8 cellular contexts compared by ENCODE assay signal in the genomic region with DNA sequence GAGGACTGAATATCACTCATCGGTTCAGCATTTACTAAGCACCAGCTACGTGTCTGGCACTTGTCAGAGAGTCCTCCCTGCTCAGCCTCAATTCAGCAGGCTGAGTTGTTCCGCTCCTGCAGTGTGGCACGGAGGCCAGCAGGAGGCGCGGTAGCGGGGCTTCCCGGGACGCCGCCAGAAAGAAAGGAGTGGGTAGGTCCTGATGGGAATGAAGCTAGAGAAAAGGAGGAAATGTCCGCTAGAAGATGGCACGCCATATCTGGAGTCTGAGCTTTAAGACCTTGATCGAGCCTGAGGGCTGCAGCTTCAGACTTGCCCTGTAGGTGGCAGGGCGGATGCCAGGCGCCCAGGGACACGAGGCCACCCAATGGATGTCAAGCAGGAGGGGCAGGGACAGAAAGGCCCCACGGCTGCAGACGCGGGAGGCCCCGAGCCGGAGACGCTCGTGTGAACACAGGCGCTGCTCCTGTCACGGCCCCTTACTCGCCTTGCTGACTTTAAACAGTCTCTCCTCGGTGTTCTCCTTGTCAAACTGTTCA. TPM values are rescaled to one million over a fixed set of nuclear protein-coding genes. Genes with fewer than 3 reads are reported as not detected.
DNase-seq lines count a peak whose midpoint lies in the region; ATAC-seq and TF ChIP-seq lines count a peak whose summit lies in the region.

No MANE protein-coding gene starts in this region.

- no peaks in the 10 kb centered on the region for H3K27me3 ChIP-seq in hepatocyte

- H3K27ac ChIP-seq in hepatocyte: peak overlapping the region; percentile 68

- H3K36me3 ChIP-seq in hepatocyte (replicated peaks; ENCODE audit: insufficient read depth, low read depth): no peaks in the 10 kb centered on the region

- 21% methylated on average over 27 of the region's 27 CpGs for WGBS in hepatocyte (ENCODE audit: low lambda C conversion rate, missing lambda C conversion rate)

- no peaks in the 10 kb centered on the region for H3K4me1 ChIP-seq in hepatocyte (ENCODE audit: insufficient read depth)

- H3K9me3 ChIP-seq in hepatocyte (ENCODE audit: low read depth): no peaks in the 10 kb centered on the region

- H4K20me1 ChIP-seq in hepatocyte (ENCODE audit: insufficient read depth, poor library complexity, severe bottlenecking): no peaks in the 10 kb centered on the region

- TF ChIP-seq CTCF in hepatocyte (IDR thresholded peaks at IDR 0.05; ENCODE audit: poor library complexity): peak; percentile 99

- ATAC-seq in SK-N-SH treated with all-trans-retinoic acid at 6 μM for 48 hours: peak; percentile 95
- no peak for ATAC-seq in GM21423 (IDR thresholded peaks at IDR 0.05; ENCODE audit: unreplicated experiment)

- H3K79me2 ChIP-seq in hepatocyte: peaks cover 4% of the 10 kb centered on the region

- H3K4me3 ChIP-seq in hepatocyte: no peak overlapping the region

- peak; percentile 35 for DNase-seq in activated gamma-delta T cell treated with Interleukin-2 at 50 U/mL for 16 hours
- DNase-seq in activated gamma-delta T cell (lab: John Stamatoyannopoulos, UW): no peak
- DNase-seq in HT1080 (ENCODE audit: low read depth): peak; percentile 76
- DNase-seq in anterior cingulate cortex (lab: John Stamatoyannopoulos, UW): peak in 52 of 58 donors; percentile 11 to 84 (median 57)
- DNase-seq in hepatocyte (ENCODE audit: low spot score): peak; percentile 85
- DNase-seq in retina: peak; percentile 93

- peak overlapping the region; percentile 42 for H2AFZ ChIP-seq in hepatocyte

- H3K9me2 ChIP-seq in hepatocyte (replicated peaks; ENCODE audit: insufficient read depth): no peaks in the 10 kb centered on the region

- H3K4me2 ChIP-seq in hepatocyte: peak overlapping the region; percentile 43

TF ChIP-seq in SK-N-SH treated with all-trans-retinoic acid at 6 μM for 48 hours, 23 proteins besides CTCF, POLR2A, EP300 and RAD21:
- TF ChIP-seq ZC3H10 (CRISPR knock-in tag; IDR thresholded peaks at IDR 0.05) (no peak), ZNF70 (CRISPR knock-in tag; IDR thresholded peaks at IDR 0.05) (no peak), TCF4 (CRISPR knock-in tag; IDR thresholded peaks at IDR 0.05; ENCODE audit: borderline replicate concordance) (peak; percentile 35; the same call in 1 of the 2 replicates), ISL1 (CRISPR knock-in tag; IDR thresholded peaks at IDR 0.05) (no peak), SNAI2 (CRISPR knock-in tag; IDR thresholded peaks at IDR 0.05) (no peak), ZFP30 (CRISPR knock-in tag; IDR thresholded peaks at IDR 0.05) (no peak)
- TF ChIP-seq, protein P1, sequence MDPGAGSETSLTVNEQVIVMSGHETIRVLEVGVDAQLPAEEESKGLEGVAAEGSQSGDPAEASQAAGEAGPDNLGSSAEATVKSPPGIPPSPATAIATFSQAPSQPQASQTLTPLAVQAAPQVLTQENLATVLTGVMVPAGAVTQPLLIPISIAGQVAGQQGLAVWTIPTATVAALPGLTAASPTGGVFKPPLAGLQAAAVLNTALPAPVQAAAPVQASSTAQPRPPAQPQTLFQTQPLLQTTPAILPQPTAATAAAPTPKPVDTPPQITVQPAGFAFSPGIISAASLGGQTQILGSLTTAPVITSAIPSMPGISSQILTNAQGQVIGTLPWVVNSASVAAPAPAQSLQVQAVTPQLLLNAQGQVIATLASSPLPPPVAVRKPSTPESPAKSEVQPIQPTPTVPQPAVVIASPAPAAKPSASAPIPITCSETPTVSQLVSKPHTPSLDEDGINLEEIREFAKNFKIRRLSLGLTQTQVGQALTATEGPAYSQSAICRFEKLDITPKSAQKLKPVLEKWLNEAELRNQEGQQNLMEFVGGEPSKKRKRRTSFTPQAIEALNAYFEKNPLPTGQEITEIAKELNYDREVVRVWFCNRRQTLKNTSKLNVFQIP (CRISPR knock-in tag; IDR thresholded peaks at IDR 0.05; ENCODE audit: borderline replicate concordance, low read depth): no peak
- TF ChIP-seq, protein P2, sequence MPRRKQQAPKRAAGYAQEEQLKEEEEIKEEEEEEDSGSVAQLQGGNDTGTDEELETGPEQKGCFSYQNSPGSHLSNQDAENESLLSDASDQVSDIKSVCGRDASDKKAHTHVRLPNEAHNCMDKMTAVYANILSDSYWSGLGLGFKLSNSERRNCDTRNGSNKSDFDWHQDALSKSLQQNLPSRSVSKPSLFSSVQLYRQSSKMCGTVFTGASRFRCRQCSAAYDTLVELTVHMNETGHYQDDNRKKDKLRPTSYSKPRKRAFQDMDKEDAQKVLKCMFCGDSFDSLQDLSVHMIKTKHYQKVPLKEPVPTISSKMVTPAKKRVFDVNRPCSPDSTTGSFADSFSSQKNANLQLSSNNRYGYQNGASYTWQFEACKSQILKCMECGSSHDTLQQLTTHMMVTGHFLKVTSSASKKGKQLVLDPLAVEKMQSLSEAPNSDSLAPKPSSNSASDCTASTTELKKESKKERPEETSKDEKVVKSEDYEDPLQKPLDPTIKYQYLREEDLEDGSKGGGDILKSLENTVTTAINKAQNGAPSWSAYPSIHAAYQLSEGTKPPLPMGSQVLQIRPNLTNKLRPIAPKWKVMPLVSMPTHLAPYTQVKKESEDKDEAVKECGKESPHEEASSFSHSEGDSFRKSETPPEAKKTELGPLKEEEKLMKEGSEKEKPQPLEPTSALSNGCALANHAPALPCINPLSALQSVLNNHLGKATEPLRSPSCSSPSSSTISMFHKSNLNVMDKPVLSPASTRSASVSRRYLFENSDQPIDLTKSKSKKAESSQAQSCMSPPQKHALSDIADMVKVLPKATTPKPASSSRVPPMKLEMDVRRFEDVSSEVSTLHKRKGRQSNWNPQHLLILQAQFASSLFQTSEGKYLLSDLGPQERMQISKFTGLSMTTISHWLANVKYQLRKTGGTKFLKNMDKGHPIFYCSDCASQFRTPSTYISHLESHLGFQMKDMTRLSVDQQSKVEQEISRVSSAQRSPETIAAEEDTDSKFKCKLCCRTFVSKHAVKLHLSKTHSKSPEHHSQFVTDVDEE (CRISPR knock-in tag; IDR thresholded peaks at IDR 0.05): 0 out of 2 replicates have a peak, but pooled peaks have one; percentile 31
- TF ChIP-seq, protein P3, sequence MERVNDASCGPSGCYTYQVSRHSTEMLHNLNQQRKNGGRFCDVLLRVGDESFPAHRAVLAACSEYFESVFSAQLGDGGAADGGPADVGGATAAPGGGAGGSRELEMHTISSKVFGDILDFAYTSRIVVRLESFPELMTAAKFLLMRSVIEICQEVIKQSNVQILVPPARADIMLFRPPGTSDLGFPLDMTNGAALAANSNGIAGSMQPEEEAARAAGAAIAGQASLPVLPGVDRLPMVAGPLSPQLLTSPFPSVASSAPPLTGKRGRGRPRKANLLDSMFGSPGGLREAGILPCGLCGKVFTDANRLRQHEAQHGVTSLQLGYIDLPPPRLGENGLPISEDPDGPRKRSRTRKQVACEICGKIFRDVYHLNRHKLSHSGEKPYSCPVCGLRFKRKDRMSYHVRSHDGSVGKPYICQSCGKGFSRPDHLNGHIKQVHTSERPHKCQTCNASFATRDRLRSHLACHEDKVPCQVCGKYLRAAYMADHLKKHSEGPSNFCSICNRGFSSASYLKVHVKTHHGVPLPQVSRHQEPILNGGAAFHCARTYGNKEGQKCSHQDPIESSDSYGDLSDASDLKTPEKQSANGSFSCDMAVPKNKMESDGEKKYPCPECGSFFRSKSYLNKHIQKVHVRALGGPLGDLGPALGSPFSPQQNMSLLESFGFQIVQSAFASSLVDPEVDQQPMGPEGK (CRISPR knock-in tag; IDR thresholded peaks at IDR 0.05; ENCODE audit: borderline replicate concordance): no peak

RNA-seq across cellular contexts. Expression of a gene that starts 18.7 kb away (rescaled TPM):
- total RNA-seq in HT1080 (2014; rRNA removed; shearing (Covaris generic)): 45.9 and 52.6 TPM in 2 replicates
- polyA plus RNA-seq in HT1080 (2015; cell fraction: cytosol; rRNA removed): 98.6 and 121 TPM in 2 replicates
- polyA plus RNA-seq in HT1080 (2015; cell fraction: nucleus; rRNA removed): 86.9 and 93.4 TPM in 2 replicates
- 77.7 and 87.9 TPM in 2 replicates for total RNA-seq in hepatocyte
- 109 and 117 TPM in 2 replicates for polyA plus RNA-seq in hepatocyte

RNA-seq across cellular contexts. Expression of a gene that starts 47.1 kb away (rescaled TPM):
- total RNA-seq in HT1080 (2014; rRNA removed; shearing (Covaris generic)): 11.2 and 12.5 TPM in 2 replicates
- 13.9 and 17.2 TPM in 2 replicates for polyA plus RNA-seq in HT1080 (2015; cell fraction: cytosol; rRNA removed)
- 8.6 and 10.4 TPM in 2 replicates for polyA plus RNA-seq in HT1080 (2015; cell fraction: nucleus; rRNA removed)
- total RNA-seq in hepatocyte: 22.5 and 23.4 TPM in 2 replicates
- 28.6 and 38.5 TPM in 2 replicates for polyA plus RNA-seq in hepatocyte

RNA-seq across cellular contexts. Expression of a gene that starts 49.5 kb away (rescaled TPM):
- total RNA-seq in HT1080 (2014; rRNA removed; shearing (Covaris generic)): not detected in 2 replicates
- polyA plus RNA-seq in HT1080 (2015; cell fraction: cytosol; rRNA removed): not detected in 2 replicates
- polyA plus RNA-seq in HT1080 (2015; cell fraction: nucleus; rRNA removed): 0.06 TPM in 1 of 2 replicates, not detected in the other
- total RNA-seq in hepatocyte: 37.2 and 51.1 TPM in 2 replicates
- polyA plus RNA-seq in hepatocyte: 60.5 and 70.0 TPM in 2 replicates

Comparison
In these comparisons a context has a peak if more than half of its experiments do, and no peak if none do; other contexts are left out.
1. RNA of a gene that starts 49.5 kb away (total RNA-seq): 37.2 to 51.1 TPM in hepatocyte; not detected in HT1080; every median in the first group is over 10 times any median in the second.